ENCODE assay signal across 13 cellular contexts in the genomic region with DNA sequence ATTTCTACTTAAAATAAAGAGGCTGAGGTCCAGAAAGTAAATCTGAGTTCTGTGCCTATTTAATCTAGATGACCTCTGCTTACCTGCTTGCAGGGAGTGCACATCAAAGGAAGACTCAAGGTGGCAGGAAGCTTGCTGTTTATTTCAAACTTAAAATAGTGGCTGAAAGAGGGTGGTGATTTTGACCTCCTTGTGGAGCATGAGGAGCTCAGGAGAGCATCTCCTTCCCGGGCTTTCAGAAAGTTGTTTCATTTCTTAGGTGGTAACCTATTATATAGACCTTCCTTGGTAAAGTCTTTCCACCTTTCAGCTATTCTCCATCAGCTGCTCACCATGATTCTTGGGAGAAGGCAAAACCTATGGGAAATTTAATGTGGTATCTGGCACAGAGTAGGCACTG. TPM values are rescaled to one million over a fixed set of nuclear protein-coding genes. Genes with fewer than 3 reads are reported as not detected.
DNase-seq lines count a peak whose midpoint lies in the region; ATAC-seq, FAIRE-seq and TF ChIP-seq lines count a peak whose summit lies in the region.
"Had no signal": no experiment of that assay in that cellular context is flagged by ENCODE, and none has a peak within 500 bp of the region (broad histone marks: within the 10 kb centered on the region; RNA-seq: fewer than 3 reads in every experiment).

No MANE protein-coding gene starts in this region.

- peak overlapping the region; percentile 51 for H3K4me3 ChIP-seq in Jurkat, Clone E6-1 (ENCODE audit: low read length)
- H3K4me3 ChIP-seq in GM12878 (peak overlapping the region; percentile 78), thymus (ENCODE audit: low read length) (peak overlapping the region; percentile 55)

- no peaks in the 10 kb centered on the region for H3K9me3 ChIP-seq in GM12878 (replicated peaks; ENCODE audit: control insufficient read depth, insufficient read depth, low read length)
- H3K9me3 ChIP-seq in thymus (ENCODE audit: control insufficient read depth) = no peaks in the 10 kb centered on the region

- RAD21 ChIA-PET in GM12878 (lab: Charles Lee; ENCODE audit: unreplicated experiment) = interaction anchor here (0.6 to 17.9 kb wide), 15 partner anchors 9 to 428 kb away, joined by 3 to 457 read pairs (median 6); a partner anchor contains a TSS

- H3K9me3 Mint-ChIP-seq in activated naive CD4-positive, alpha-beta T cell treated with anti-CD3 and anti-CD28 coated beads, Interleukin-2, amount 10 ng/mL, durations not matched to agents 7 days and 5 days = no peaks in the 10 kb centered on the region
- no peaks in the 10 kb centered on the region for H3K9me3 Mint-ChIP-seq in mesothelial cell of epicardium
- H3K9me3 Mint-ChIP-seq: nephron had no signal

- H3K36me3 Mint-ChIP-seq in activated naive CD4-positive, alpha-beta T cell treated with anti-CD3 and anti-CD28 coated beads, Interleukin-2, amount 10 ng/mL, durations not matched to agents 7 days and 5 days = peaks cover 21% of the 10 kb centered on the region
- H3K36me3 Mint-ChIP-seq in mesothelial cell of epicardium = no peaks in the 10 kb centered on the region

- H3K36me3 ChIP-seq in GM12878 (ENCODE audit: control insufficient read depth in 2 of 2, insufficient read depth in 2 of 2, low read length in 1 of 2) (peaks cover 0 to 2% of the 10 kb centered on the region in 2 experiments; a peak in 1 of 4 replicates), thymus (ENCODE audit: control insufficient read depth, insufficient read depth) (no peaks in the 10 kb centered on the region)

- H3K27me3 ChIP-seq in GM12878 (replicated peaks in 1 of 2; ENCODE audit: control insufficient read depth in 2 of 2, insufficient read depth in 2 of 2, low read length in 1 of 2) (no peaks in the 10 kb centered on the region), thymus (ENCODE audit: control insufficient read depth, insufficient read depth) (no peaks in the 10 kb centered on the region)

- in situ Hi-C loops in GM12878 (cut with MboI) = no loop called here

- 0% methylated on average over 1 of the region's 1 CpG for WGBS in GM12878 (ENCODE audit: insufficient coverage, insufficient replicate concordance, low lambda C conversion rate, missing lambda C conversion rate)
- 60% methylated on average over 1 of the region's 1 CpG for WGBS in thymus

- POLR2A ChIA-PET in GM12878 (lab: Charles Lee) = interaction anchor here (0.5 to 12.8 kb wide), 9 partner anchors 9 to 365 kb away, joined by 3 to 345 read pairs (median 6); a partner anchor contains a TSS

- no peak for TF ChIP-seq CTCF in GM12878 (IDR thresholded peaks at IDR 0.05 in 2 of 3, conservative IDR thresholded peaks at IDR 0.05 in 1 of 3; ENCODE audit: control insufficient read depth in 2 of 3, extremely low read depth in 1 of 3, insufficient read depth in 1 of 3, low read depth in 3 of 3, low read length in 3 of 3)
- no peak for TF ChIP-seq CTCF in mesothelial cell of epicardium (IDR thresholded peaks at IDR 0.05; ENCODE audit: unreplicated experiment)

- BruUV-seq in GM12878 (replicated peaks; lab: Mats Ljungman, UMichigan) = TSS peak; percentile 83

- H3K4me2 ChIP-seq in GM12878 (ENCODE audit: control insufficient read depth, insufficient read depth) = peak overlapping the region; percentile 64

- H3K4me1 ChIP-seq in GM12878 (ENCODE audit: control insufficient read depth, insufficient read depth, low read length) = peaks cover 57% of the 10 kb centered on the region
- peaks cover 57% of the 10 kb centered on the region for H3K4me1 ChIP-seq in thymus (ENCODE audit: control insufficient read depth, insufficient read depth, low read length)

- SMC1A ChIA-PET in GM12878 (lab: Charles Lee; ENCODE audit: uncharacterized antibody, unreplicated experiment) = interaction anchor here (0.6 to 18.5 kb wide), 16 partner anchors 7 to 463 kb away, joined by 3 to 489 read pairs (median 6); a partner anchor contains a TSS

- no peak for TF ChIP-seq EP300 in GM12878 (IDR thresholded peaks at IDR 0.05; ENCODE audit: borderline replicate concordance in 1 of 2, control insufficient read depth in 1 of 2, low read depth in 2 of 2, low read length in 2 of 2)

- intact Hi-C loops in GM12878 (cut with micrococcal nuclease; ENCODE audit: unreplicated experiment) = loop anchor here (10.0 kb wide), 1 partner anchor 362 kb away; a partner anchor contains a TSS

- CTCF ChIA-PET in activated naive CD4-positive, alpha-beta T cell treated with anti-CD3 and anti-CD28 coated beads, Interleukin-2, amount 10 ng/mL, durations not matched to agents 7 days and 5 days (lab: Charles Lee) = interaction anchor here (0.9 to 1.6 kb wide), 6 partner anchors 11 to 172 kb away, joined by 3 to 7 read pairs (median 4); a partner anchor contains a TSS
- CTCF ChIA-PET in GM12878 (lab: Yijun Ruan, JAX) = interaction anchor here (0.5 to 18.1 kb wide), 8 partner anchors 8 to 366 kb away, joined by 3 to 226 read pairs (median 4); a partner anchor contains a TSS

- no peak overlapping the region for H2AFZ ChIP-seq in GM12878 (ENCODE audit: control insufficient read depth, low read depth, low read length)

- no peak for TF ChIP-seq POLR2A in GM12878 (IDR thresholded peaks at IDR 0.05; ENCODE audit: low read depth, low read length)

- no peaks in the 10 kb centered on the region for H3K27me3 Mint-ChIP-seq in activated naive CD4-positive, alpha-beta T cell treated with anti-CD3 and anti-CD28 coated beads, Interleukin-2, amount 10 ng/mL, durations not matched to agents 7 days and 5 days
- no peaks in the 10 kb centered on the region for H3K27me3 Mint-ChIP-seq in mesothelial cell of epicardium (ENCODE audit: low read depth)

- peaks cover 92% of the 10 kb centered on the region for H3K4me1 Mint-ChIP-seq in activated naive CD4-positive, alpha-beta T cell treated with anti-CD3 and anti-CD28 coated beads, Interleukin-2, amount 10 ng/mL, durations not matched to agents 7 days and 5 days
- H3K4me1 Mint-ChIP-seq in mesothelial cell of epicardium = peaks cover 61% of the 10 kb centered on the region

- DNase-seq in activated naive CD4-positive, alpha-beta T cell treated with anti-CD3 and anti-CD28 coated beads, Interleukin-2, amount 10 ng/mL, durations not matched to agents 7 days and 5 days = no peak
- no peak for DNase-seq in activated naive CD4-positive, alpha-beta T cell treated with Interleukin-2 at 50 U/mL for 16 hours
- no peak for DNase-seq in Jurkat, Clone E6-1 (ENCODE audit: low read depth, low spot score)
- DNase-seq in GM12878 (ENCODE audit: low read depth, low spot score) (no peak), mesothelial cell of epicardium (ENCODE audit: low spot score in 2 of 2, unreplicated experiment in 2 of 2) (no peak), NCI-H2081 treated with DMSO at 0.1 percent for 48 hours (lab: John Stamatoyannopoulos, UW) (no peak), NCI-H1436 treated with DMSO at 0.1 percent for 48 hours (lab: John Stamatoyannopoulos, UW) (no peak)
- DNase-seq: cerebellar nuclear complex had no signal

- H3K79me2 ChIP-seq in GM12878 (ENCODE audit: control insufficient read depth, insufficient read depth, low read length) = peaks cover 77% of the 10 kb centered on the region

- no peaks in the 10 kb centered on the region for H4K20me1 ChIP-seq in GM12878 (ENCODE audit: control insufficient read depth, insufficient read depth)

- H3K27ac Mint-ChIP-seq in activated naive CD4-positive, alpha-beta T cell treated with anti-CD3 and anti-CD28 coated beads, Interleukin-2, amount 10 ng/mL, durations not matched to agents 7 days and 5 days = peak overlapping the region; percentile 92
- no peak overlapping the region for H3K27ac Mint-ChIP-seq in mesothelial cell of epicardium
- H3K27ac Mint-ChIP-seq: nephron had no signal

- TF ChIP-seq RAD21 in GM12878 (IDR thresholded peaks at IDR 0.05; ENCODE audit: insufficient read depth, low read depth, low read length) = 0 out of 2 replicates have a peak, but pooled peaks have one; percentile 3

- FAIRE-seq in GM12878 (lab: Jason Lieb, UNC) = no peak

- H3K9ac ChIP-seq in GM12878 (ENCODE audit: control insufficient read depth, insufficient read depth, low read length) = peak overlapping the region; percentile 98

- peak overlapping the region; percentile 99 for H3K27ac ChIP-seq in GM12878 (ENCODE audit: control insufficient read depth, insufficient read depth)
- H3K27ac ChIP-seq in thymus (ENCODE audit: low read depth) = peak overlapping the region; percentile 79

- H3K4me3 Mint-ChIP-seq in activated naive CD4-positive, alpha-beta T cell treated with anti-CD3 and anti-CD28 coated beads, Interleukin-2, amount 10 ng/mL, durations not matched to agents 7 days and 5 days = peak overlapping the region; percentile 87
- H3K4me3 Mint-ChIP-seq in mesothelial cell of epicardium = no peak overlapping the region
- H3K4me3 Mint-ChIP-seq: nephron had no signal

- ATAC-seq in GM12878 = peak; percentile 1

RNA-seq across cellular contexts. Expression of a gene that starts 0.5 kb away (rescaled TPM):
- 0.88 TPM for polyA plus RNA-seq in Jurkat, Clone E6-1 (2012; ENCODE audit: insufficient read depth, insufficient read length)
- 169 and 182 TPM in 2 replicates for total RNA-seq in GM12878 (2013; cell fraction: nucleolus; rRNA removed)
- total RNA-seq in GM12878 (2014; rRNA removed) = 88.3 and 106 TPM in 2 replicates
- 101 and 110 TPM in 2 replicates for total RNA-seq in GM12878 (2014; rRNA removed; fragmentation: Illumina TruSeq; extraction: Trizol)
- total RNA-seq in GM12878 (2021) = 81.5 and 100 TPM in 2 replicates
- 153 TPM for polyA plus RNA-seq in GM12878 (2011; ENCODE audit: low read depth)
- 407 and 443 TPM in 2 replicates for polyA plus RNA-seq in GM12878 (2011; rRNA removed)
- polyA plus RNA-seq in GM12878 (2011; cell fraction: cytosol; rRNA removed) = 232 and 305 TPM in 2 replicates
- polyA plus RNA-seq in GM12878 (2011; cell fraction: nucleus; rRNA removed) = 125 and 223 TPM in 2 replicates
- 108 and 227 TPM in 2 replicates for polyA plus RNA-seq in GM12878 (2012)
- 204 and 282 TPM in 2 replicates for polyA plus RNA-seq in GM12878 (2014; fragmentation: Illumina TruSeq; extraction: Trizol)
- polyA plus RNA-seq in GM12878 (2014; fragmentation: Nextera tagmentation; extraction: Ambion mirVana) = 100 to 1,000 TPM; 127 to 168 TPM
- polyA plus RNA-seq in GM12878 (2014; rRNA removed) = 99.5 and 114 TPM in 2 replicates
- 10 to 100 TPM; 85.4 to 89.0 TPM for polyA plus RNA-seq in GM12878 (2016; fragmentation: Nextera tagmentation; extraction: Ambion mirVana)
- polyA minus RNA-seq in GM12878 (2011; rRNA and poly(A)+ RNA removed) = 212 and 219 TPM in 2 replicates
- polyA minus RNA-seq in GM12878 (2011; cell fraction: cytosol; rRNA and poly(A)+ RNA removed) = 54.7 and 59.2 TPM in 2 replicates
- polyA minus RNA-seq in GM12878 (2011; cell fraction: nucleus; rRNA and poly(A)+ RNA removed) = 48.6 and 51.3 TPM in 2 replicates
- 18.0 TPM for polyA plus RNA-seq in thymus
- 0.67 to 1.2 TPM (median 0.93 TPM) in 3 replicates for total RNA-seq in mesothelial cell of epicardium
- total RNA-seq: fibroblast of villous mesenchyme, H4, LHCN-M2 had no signal

RNA-seq across cellular contexts. Expression of a gene that starts 46.4 kb away (rescaled TPM):
- polyA plus RNA-seq in Jurkat, Clone E6-1 (2012; ENCODE audit: insufficient read depth, insufficient read length) = not detected
- total RNA-seq in GM12878 (2013; cell fraction: nucleolus; rRNA removed) = 52.9 TPM in 2 replicates
- total RNA-seq in GM12878 (2014; rRNA removed) (0.45 and 0.71 TPM in 2 replicates), GM12878 (2014; rRNA removed; fragmentation: Illumina TruSeq; extraction: Trizol) (0.54 and 0.55 TPM in 2 replicates), GM12878 (2021) (0.15 and 0.19 TPM in 2 replicates), mesothelial cell of epicardium (4.2 to 4.7 TPM (median 4.5 TPM) in 3 replicates)
- 2.1 TPM for polyA plus RNA-seq in GM12878 (2011; ENCODE audit: low read depth)
- polyA plus RNA-seq in GM12878 (2011; rRNA removed) (1.9 and 2.3 TPM in 2 replicates), GM12878 (2014; fragmentation: Illumina TruSeq; extraction: Trizol) (0.21 and 0.29 TPM in 2 replicates), GM12878 (2014; fragmentation: Nextera tagmentation; extraction: Ambion mirVana) (1 to 10 TPM in 1 of 2 experiments, under 1 TPM in 1; 0.93 to 1.1 TPM), GM12878 (2014; rRNA removed) (0.24 and 0.53 TPM in 2 replicates), GM12878 (2016; fragmentation: Nextera tagmentation; extraction: Ambion mirVana) (1 to 10 TPM; 1.8 TPM), thymus (5.8 TPM)
- polyA plus RNA-seq in GM12878 (2011; cell fraction: cytosol; rRNA removed) = 0.80 and 1.2 TPM in 2 replicates
- polyA plus RNA-seq in GM12878 (2011; cell fraction: nucleus; rRNA removed) = 2.3 and 4.2 TPM in 2 replicates
- 2.4 and 4.8 TPM in 2 replicates for polyA plus RNA-seq in GM12878 (2012)
- 4.0 and 7.6 TPM in 2 replicates for polyA minus RNA-seq in GM12878 (2011; rRNA and poly(A)+ RNA removed)
- polyA minus RNA-seq in GM12878 (2011; cell fraction: cytosol; rRNA and poly(A)+ RNA removed) = 0.67 and 0.94 TPM in 2 replicates
- 9.3 and 9.6 TPM in 2 replicates for polyA minus RNA-seq in GM12878 (2011; cell fraction: nucleus; rRNA and poly(A)+ RNA removed)

Comparison
In these comparisons a context has a peak if more than half of its experiments do, and no peak if none do; other contexts are left out.
1. RNA of a gene that starts 0.5 kb away (total RNA-seq): 81.5 to 182 TPM in GM12878; 0.67 to 1.2 TPM in mesothelial cell of epicardium; every median in the first group is over 10 times any median in the second.
2. Peak in every context shown above with its lines, with median percentiles within 50 percentile points of each other: H3K4me3 ChIP-seq.